Comparison of ENCODE assay signal across 27 cellular contexts in genomic region chr11:113397821-113398220, GRCh38. TPM values are rescaled to one million over a fixed set of nuclear protein-coding genes. Genes with fewer than 3 reads are reported as not detected.
"Had no signal": no experiment of that assay in that cellular context is flagged by ENCODE, and none has a peak within 500 bp of the region (broad histone marks: within the 10 kb centered on the region; RNA-seq: fewer than 3 reads in every experiment).

No MANE protein-coding gene starts in this region.

- H3K4me3 ChIP-seq: esophagus squamous epithelium, gastrocnemius medialis, heart right ventricle, left lung, lower lobe of right lung, mucosa of descending colon had no signal

- H3K9me3 ChIP-seq: esophagus squamous epithelium, gastrocnemius medialis, heart right ventricle, left lung, lower lobe of right lung, mucosa of descending colon had no signal

- ATAC-seq: effector memory CD8-positive, alpha-beta T cell; esophagus mucosa; gastrocnemius medialis; heart right ventricle; left cardiac atrium; left lung; left ventricle myocardium superior; lower lobe of right lung; mucosa of descending colon had no signal

- H3K27ac Mint-ChIP-seq: dendritic cell treated with granulocyte-macrophage colony-stimulating factor and Interleukin-4, amounts not matched to agents 40 ng/mL and 50 ng/mL, for 4 days; effector memory CD8-positive, alpha-beta T cell; endodermal cell; mesothelial cell of epicardium; naive B cell had no signal

- H3K4me1 ChIP-seq: left lung, lower lobe of right lung had no signal

- H3K4me1 Mint-ChIP-seq: endodermal cell, mesothelial cell of epicardium, naive B cell had no signal

- H3K27me3 ChIP-seq: gastrocnemius medialis, heart right ventricle, left lung had no signal

- DNase-seq: cortex of kidney; effector CD8-positive, alpha-beta T cell; effector memory CD8-positive, alpha-beta T cell; endodermal cell; erythroblast; esophagus squamous epithelium; foreskin fibroblast; foreskin melanocyte; gastrocnemius medialis; glutamatergic neuron; head of caudate nucleus; heart right ventricle; hippocampal formation; left cardiac atrium; left lung; left ventricle myocardium superior; lower lobe of right lung; mesenchymal stem cell; mucosa of descending colon; naive B cell had no signal

- H3K36me3 Mint-ChIP-seq: mesothelial cell of epicardium, naive B cell had no signal

- H3K36me3 ChIP-seq: esophagus squamous epithelium, gastrocnemius medialis, heart right ventricle, left lung, lower lobe of right lung had no signal

- H3K4me3 Mint-ChIP-seq: dendritic cell treated with granulocyte-macrophage colony-stimulating factor and Interleukin-4, amounts not matched to agents 40 ng/mL and 50 ng/mL, for 4 days; effector memory CD8-positive, alpha-beta T cell; endodermal cell; mesothelial cell of epicardium; naive B cell had no signal

- H3K27me3 Mint-ChIP-seq: dendritic cell treated with granulocyte-macrophage colony-stimulating factor and Interleukin-4, amounts not matched to agents 40 ng/mL and 50 ng/mL, for 4 days had no signal

- H3K27ac ChIP-seq: epithelial cell of prostate, esophagus squamous epithelium, gastrocnemius medialis, heart right ventricle, left lung, lower lobe of right lung had no signal

RNA-seq across cellular contexts. Expression of gene ANKK1, which starts 10.2 kb away (rescaled TPM):
- total RNA-seq: dermis microvascular lymphatic vessel endothelial cell, endodermal cell, heart right ventricle, lung microvascular endothelial cell, myocyte had no signal
